Comparison of ENCODE assay signal across 21 cellular contexts in genomic region chr3:49222002-49222401, GRCh38.
"Had no signal": no experiment of that assay in that cellular context is flagged by ENCODE, and none has a peak within 500 bp of the region (broad histone marks: within the 10 kb centered on the region; RNA-seq: fewer than 3 reads in every experiment).

No MANE protein-coding gene starts in this region.

- H3K27me3 ChIP-seq: colonic mucosa, sigmoid colon, tibial artery had no signal

- H3K36me3 ChIP-seq: colonic mucosa, sigmoid colon, tibial artery, WERI-Rb-1 had no signal

- H3K36me3 Mint-ChIP-seq: activated naive CD4-positive, alpha-beta T cell treated with anti-CD3 and anti-CD28 coated beads, Interleukin-2, amount 10 ng/mL, durations not matched to agents 7 days and 5 days; brain had no signal

- DNase-seq: activated CD4-positive, alpha-beta T cell treated with anti-CD3 and anti-CD28 coated beads for 1 hour; activated CD8-positive, alpha-beta memory T cell treated with anti-CD3 and anti-CD28 coated beads, Interleukin-2, amount 50 U/mL, for 48 hours; activated effector memory CD4-positive, alpha-beta T cell treated with Interleukin-2 at 50 U/mL for 16 hours; activated naive CD4-positive, alpha-beta T cell treated with anti-CD3 and anti-CD28 coated beads, Interleukin-2, amount 10 ng/mL, durations not matched to agents 7 days and 5 days; activated naive CD8-positive, alpha-beta T cell treated with anti-CD3 and anti-CD28 coated beads, Interleukin-2, amount 50 U/mL, for 24 hours; activated T-cell treated with anti-CD3 and anti-CD28 coated beads, Interleukin-2, amount 50 U/mL, for 48 hours; anterior cingulate cortex; colonic mucosa; foreskin fibroblast; hippocampal formation; islet precursor cell; nephron progenitor cell; nucleus accumbens; sigmoid colon; stimulated activated CD8-positive, alpha-beta memory T cell treated with anti-CD3 and anti-CD28 coated beads, Interleukin-4, amount 100 ng/mL, for 48 hours; stimulated activated naive CD4-positive, alpha-beta T cell treated with Interleukin-2 at 50 U/mL for 16 hours; tibial artery; WERI-Rb-1 had no signal

- H3K4me1 Mint-ChIP-seq: activated naive CD4-positive, alpha-beta T cell treated with anti-CD3 and anti-CD28 coated beads, Interleukin-2, amount 10 ng/mL, durations not matched to agents 7 days and 5 days; activated naive CD8-positive, alpha-beta T cell treated with anti-CD3 and anti-CD28 coated beads, Interleukin-2, amount 50 U/mL, for 24 hours; central memory CD8-positive, alpha-beta T cell; nephron progenitor cell had no signal

- H3K4me3 Mint-ChIP-seq: activated naive CD4-positive, alpha-beta T cell treated with anti-CD3 and anti-CD28 coated beads, Interleukin-2, amount 10 ng/mL, durations not matched to agents 7 days and 5 days; activated naive CD8-positive, alpha-beta T cell treated with anti-CD3 and anti-CD28 coated beads, Interleukin-2, amount 50 U/mL, for 24 hours; brain; central memory CD8-positive, alpha-beta T cell; nephron progenitor cell; T-helper 1 cell treated with Interleukin-12 subunit alpha and Interleukin-12 subunit beta and Interleukin-4 antibody, amounts not matched to agents 30 μg/mL and 1 μg/mL, for 36 hours had no signal

- H3K4me3 ChIP-seq: colonic mucosa, sigmoid colon, tibial artery had no signal

- H3K9me3 Mint-ChIP-seq: central memory CD8-positive, alpha-beta T cell had no signal

- H3K27ac ChIP-seq: colonic mucosa, sigmoid colon, tibial artery, WERI-Rb-1 had no signal

- H3K4me1 ChIP-seq: colonic mucosa had no signal

- H3K27ac Mint-ChIP-seq: activated naive CD4-positive, alpha-beta T cell treated with anti-CD3 and anti-CD28 coated beads, Interleukin-2, amount 10 ng/mL, durations not matched to agents 7 days and 5 days; activated naive CD8-positive, alpha-beta T cell treated with anti-CD3 and anti-CD28 coated beads, Interleukin-2, amount 50 U/mL, for 24 hours; brain; nephron progenitor cell; T-helper 1 cell treated with Interleukin-12 subunit alpha and Interleukin-12 subunit beta and Interleukin-4 antibody, amounts not matched to agents 30 μg/mL and 1 μg/mL, for 36 hours had no signal

- H3K9me3 ChIP-seq: colonic mucosa, tibial artery had no signal

- ATAC-seq: activated naive CD8-positive, alpha-beta T cell treated with anti-CD3 and anti-CD28 coated beads, Interleukin-2, amount 50 U/mL, for 24 hours had no signal
